13 cellular contexts compared by ENCODE assay signal in the genomic region with DNA sequence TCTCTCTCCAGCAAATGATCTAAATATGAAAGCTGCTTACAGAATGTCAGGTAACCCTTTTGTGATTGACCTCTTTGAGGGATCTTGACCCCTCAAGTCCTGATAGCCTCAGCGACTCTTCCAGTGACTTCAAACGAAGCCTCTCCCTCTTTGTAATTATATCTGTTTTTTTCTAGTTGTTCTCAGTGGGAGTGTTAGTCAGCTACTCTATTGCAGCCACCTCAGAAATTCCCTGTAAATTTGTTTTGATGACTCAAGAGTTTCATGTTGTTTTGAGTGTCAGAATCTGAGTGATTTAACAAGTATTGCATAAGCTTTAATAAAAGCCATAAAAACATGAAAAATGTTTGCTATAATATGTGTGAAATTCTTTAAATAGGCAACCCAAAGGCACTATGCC.
A peak's percentile ranks its signal among the peaks of the same experiment; 100 is the strongest.
DNase-seq lines count a peak whose midpoint lies in the region; ATAC-seq, FAIRE-seq and TF ChIP-seq lines count a peak whose summit lies in the region.
"Had no signal": no experiment of that assay in that cellular context is flagged by ENCODE, and none has a peak within 500 bp of the region (broad histone marks: within the 10 kb centered on the region; RNA-seq: fewer than 3 reads in every experiment).

No MANE protein-coding gene starts in this region.

- peak in 1 of 2 experiments; percentile 11; a peak in 3 of 5 replicates for TF ChIP-seq RAD21 in A549 (conservative IDR thresholded peaks at IDR 0.05 in 1 of 2, IDR thresholded peaks at IDR 0.05 in 1 of 2)

- peak overlapping the region; percentile 56 for H3K4me2 ChIP-seq in A549

- peak; percentile 46 for FAIRE-seq in A549 (lab: Jason Lieb, UNC)

- no peak for TF ChIP-seq POLR2A in A549 (IDR thresholded peaks at IDR 0.05; ENCODE audit: low read length)

- peaks cover 7% of the 10 kb centered on the region; the same call in 2 of the 3 replicates for H3K9me3 ChIP-seq in A549

- peaks cover 12% of the 10 kb centered on the region for H3K4me1 Mint-ChIP-seq in HFFc6 (ENCODE audit: low read depth)
- H3K4me1 Mint-ChIP-seq: B cell; stimulated activated naive B cell treated with anti-CD40 and anti-IgM and Interleukin-4, amounts not matched to agents 10 μg/mL and 1 μg/mL and 100 μg/mL, for 72 hours had no signal

- peak overlapping the region; percentile 0; the same call in 1 of the 2 replicates for H3K27ac Mint-ChIP-seq in HFFc6
- H3K27ac Mint-ChIP-seq: B cell; stimulated activated naive B cell treated with anti-CD40 and anti-IgM and Interleukin-4, amounts not matched to agents 10 μg/mL and 1 μg/mL and 100 μg/mL, for 72 hours had no signal

- 0 out of 2 replicates have a peak, but pooled peaks cover 4% of the 10 kb centered on the region for H3K36me3 Mint-ChIP-seq in HFFc6 (ENCODE audit: low read depth)
- H3K36me3 Mint-ChIP-seq: stimulated activated naive B cell treated with anti-CD40 and anti-IgM and Interleukin-4, amounts not matched to agents 10 μg/mL and 1 μg/mL and 100 μg/mL, for 72 hours had no signal

- H3K27me3 Mint-ChIP-seq in HFFc6 (ENCODE audit: insufficient read depth): no peaks in the 10 kb centered on the region
- H3K27me3 Mint-ChIP-seq: B cell; stimulated activated naive B cell treated with anti-CD40 and anti-IgM and Interleukin-4, amounts not matched to agents 10 μg/mL and 1 μg/mL and 100 μg/mL, for 72 hours had no signal

- peaks cover 15% of the 10 kb centered on the region for H3K4me1 ChIP-seq in A549

- 3% methylated on average over 2 of the region's 2 CpGs for WGBS in A549 (ENCODE audit: missing lambda C conversion rate)

- ATAC-seq in A549: peak; percentile 63 to 77
- no peak for ATAC-seq in GM21825 (IDR thresholded peaks at IDR 0.05; ENCODE audit: unreplicated experiment)
- no peak for ATAC-seq in HG02884 (IDR thresholded peaks at IDR 0.05; ENCODE audit: unreplicated experiment)
- ATAC-seq: stimulated activated naive B cell treated with anti-CD40 and anti-IgM and Interleukin-4, amounts not matched to agents 10 μg/mL and 1 μg/mL and 100 μg/mL, for 72 hours had no signal

- peak; percentile 76 to 78; a peak in 3 of 5 replicates for TF ChIP-seq EP300 in A549 (IDR thresholded peaks at IDR 0.05)

- CTCF ChIA-PET in A549 (lab: Yijun Ruan, JAX): interaction anchor here (1.1 kb wide), 1 partner anchor 457 kb away, joined by 4 read pairs; no protein-coding TSS in a partner anchor

- no peak overlapping the region for H3K4me3 Mint-ChIP-seq in HFFc6
- H3K4me3 Mint-ChIP-seq: B cell; stimulated activated naive B cell treated with anti-CD40 and anti-IgM and Interleukin-4, amounts not matched to agents 10 μg/mL and 1 μg/mL and 100 μg/mL, for 72 hours had no signal

- peak overlapping the region; percentile 43 to 74; a peak in 5 of 6 replicates for H3K27ac ChIP-seq in A549

- POLR2A ChIA-PET in A549 (lab: Yijun Ruan, JAX): no interaction called here

- H3K4me3 ChIP-seq in A549: no peak overlapping the region

- TF ChIP-seq CTCF in A549 (IDR thresholded peaks at IDR 0.05): no peak
- no peak for TF ChIP-seq CTCF in HFFc6 (IDR thresholded peaks at IDR 0.05)

- H3K9me3 Mint-ChIP-seq in HFFc6: no peaks in the 10 kb centered on the region; the same call in 1 of the 2 replicates

- peak; percentile 29 to 66 for DNase-seq in A549 (ENCODE audit: low read depth in 1 of 2, low spot score in 1 of 2)
- peak; percentile 11 for DNase-seq in HFFc6
- DNase-seq in amniotic epithelial cell (ENCODE audit: low read depth): peak; percentile 91
- DNase-seq in iris pigment epithelial cell (ENCODE audit: low read depth): peak; percentile 91
- no peak for DNase-seq in stimulated activated CD8-positive, alpha-beta memory T cell treated with anti-CD3 and anti-CD28 coated beads, Interleukin-4, amount 100 ng/mL, for 48 hours
- no peak for DNase-seq in activated T-cell treated with anti-CD3 and anti-CD28 coated beads for 4 hours
- DNase-seq: NCI-H1417; SHP77; stimulated activated CD4-positive, alpha-beta T cell treated with anti-CD3 and anti-CD28 coated beads, Interleukin-12 subunit alpha, Interleukin-12 subunit beta, amount 100 ng/mL, for 4 hours; stimulated activated naive B cell treated with anti-CD40 and anti-IgM and Interleukin-4, amounts not matched to agents 10 μg/mL and 1 μg/mL and 100 μg/mL, for 72 hours had no signal

TF ChIP-seq in A549, 52 proteins besides CTCF, POLR2A, EP300 and RAD21:
- TF ChIP-seq, protein P1, sequence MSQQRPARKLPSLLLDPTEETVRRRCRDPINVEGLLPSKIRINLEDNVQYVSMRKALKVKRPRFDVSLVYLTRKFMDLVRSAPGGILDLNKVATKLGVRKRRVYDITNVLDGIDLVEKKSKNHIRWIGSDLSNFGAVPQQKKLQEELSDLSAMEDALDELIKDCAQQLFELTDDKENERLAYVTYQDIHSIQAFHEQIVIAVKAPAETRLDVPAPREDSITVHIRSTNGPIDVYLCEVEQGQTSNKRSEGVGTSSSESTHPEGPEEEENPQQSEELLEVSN (IDR thresholded peaks at IDR 0.05; ENCODE audit: borderline replicate concordance, low read depth): no peak
- no peak for TF ChIP-seq ZC3H11A (IDR thresholded peaks at IDR 0.05)
- TF ChIP-seq HES2 (IDR thresholded peaks at IDR 0.05): peak; percentile 69; the same call in 1 of the 2 replicates
- TF ChIP-seq BCL3 (IDR thresholded peaks at IDR 0.05): peak; percentile 83; the same call in 1 of the 3 replicates
- peak; percentile 53 for TF ChIP-seq MAFK (IDR thresholded peaks at IDR 0.05; ENCODE audit: partially characterized antibody)
- TF ChIP-seq FOXS1 (CRISPR knock-in tag; IDR thresholded peaks at IDR 0.05): no peak
- TF ChIP-seq, protein P2, sequence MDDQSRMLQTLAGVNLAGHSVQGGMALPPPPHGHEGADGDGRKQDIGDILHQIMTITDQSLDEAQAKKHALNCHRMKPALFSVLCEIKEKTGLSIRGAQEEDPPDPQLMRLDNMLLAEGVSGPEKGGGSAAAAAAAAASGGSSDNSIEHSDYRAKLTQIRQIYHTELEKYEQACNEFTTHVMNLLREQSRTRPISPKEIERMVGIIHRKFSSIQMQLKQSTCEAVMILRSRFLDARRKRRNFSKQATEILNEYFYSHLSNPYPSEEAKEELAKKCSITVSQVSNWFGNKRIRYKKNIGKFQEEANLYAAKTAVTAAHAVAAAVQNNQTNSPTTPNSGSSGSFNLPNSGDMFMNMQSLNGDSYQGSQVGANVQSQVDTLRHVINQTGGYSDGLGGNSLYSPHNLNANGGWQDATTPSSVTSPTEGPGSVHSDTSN (IDR thresholded peaks at IDR 0.05): peak; percentile 20; the same call in 1 of the 2 replicates
- TF ChIP-seq SMC3 (IDR thresholded peaks at IDR 0.05): peak; percentile 43; the same call in 2 of the 3 replicates
- no peak for TF ChIP-seq HMGXB4 (CRISPR knock-in tag; IDR thresholded peaks at IDR 0.05; ENCODE audit: borderline replicate concordance)
- peak; percentile 86 for TF ChIP-seq GATA3 (IDR thresholded peaks at IDR 0.05; ENCODE audit: borderline replicate concordance)
- TF ChIP-seq CEBPB (IDR thresholded peaks at IDR 0.05): peak; percentile 87 to 95
- TF ChIP-seq JUN (IDR thresholded peaks at IDR 0.05): peak; percentile 51 to 65; a peak in 2 of 5 replicates
- TF ChIP-seq KDM1A (IDR thresholded peaks at IDR 0.05; ENCODE audit: low read depth): no peak
- TF ChIP-seq CBX2 (IDR thresholded peaks at IDR 0.05; ENCODE audit: borderline replicate concordance, low read depth): no peak
- peak; percentile 88 for TF ChIP-seq JUNB (IDR thresholded peaks at IDR 0.05)
- no peak for TF ChIP-seq NR3C1 (IDR thresholded peaks at IDR 0.05)
- TF ChIP-seq FOSL2 (IDR thresholded peaks at IDR 0.05): peak; percentile 75
- peak; percentile 80 for TF ChIP-seq FOSL2 (CRISPR knock-in tag; IDR thresholded peaks at IDR 0.05)
- TF ChIP-seq MAX (IDR thresholded peaks at IDR 0.05): peak; percentile 31; the same call in 1 of the 2 replicates
- no peak for TF ChIP-seq POLR2AphosphoS2 (conservative IDR thresholded peaks at IDR 0.05; ENCODE audit: low read length)

Comparison
In these comparisons a context has a peak if more than half of its experiments do, and no peak if none do; other contexts are left out.
1. ATAC-seq: peak in A549 (2 of 2); none in GM21825 (single experiment) and HG02884 (single experiment).
2. DNase-seq: peak in A549 (2 of 2), HFFc6 (single experiment), amniotic epithelial cell (single experiment) and iris pigment epithelial cell (single experiment); none in stimulated activated CD8-positive, alpha-beta memory T cell treated with anti-CD3 and anti-CD28 coated beads, Interleukin-4, amount 100 ng/mL, for 48 hours (single experiment) and activated T-cell treated with anti-CD3 and anti-CD28 coated beads for 4 hours (single experiment).